1 cellular context compared by ENCODE assay signal in the genomic region with DNA sequence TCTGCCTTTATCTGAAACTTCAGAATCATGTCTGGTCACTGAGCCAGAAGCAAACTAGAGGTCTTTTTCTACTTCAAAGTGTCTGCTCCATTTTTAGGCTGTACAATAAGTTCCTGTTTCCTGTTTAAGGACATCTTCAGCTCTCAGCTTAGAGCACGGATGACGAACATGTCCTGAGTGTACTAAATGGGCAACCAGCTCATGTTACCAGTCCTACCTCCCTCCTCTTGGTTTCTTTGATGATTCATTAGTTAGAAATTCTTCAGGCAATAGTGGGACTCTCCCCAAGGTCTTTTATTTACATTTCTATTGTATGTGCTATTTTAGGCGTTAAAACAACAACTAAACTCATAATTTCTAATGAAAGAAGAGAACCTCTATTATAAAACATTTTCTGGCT.
TF ChIP-seq lines count a peak whose summit lies in the region.

No MANE protein-coding gene starts in this region.

TF ChIP-seq in HCT116, 20 proteins besides CTCF, POLR2A, EP300 and RAD21 (continued from another document):
- TF ChIP-seq, protein P1, sequence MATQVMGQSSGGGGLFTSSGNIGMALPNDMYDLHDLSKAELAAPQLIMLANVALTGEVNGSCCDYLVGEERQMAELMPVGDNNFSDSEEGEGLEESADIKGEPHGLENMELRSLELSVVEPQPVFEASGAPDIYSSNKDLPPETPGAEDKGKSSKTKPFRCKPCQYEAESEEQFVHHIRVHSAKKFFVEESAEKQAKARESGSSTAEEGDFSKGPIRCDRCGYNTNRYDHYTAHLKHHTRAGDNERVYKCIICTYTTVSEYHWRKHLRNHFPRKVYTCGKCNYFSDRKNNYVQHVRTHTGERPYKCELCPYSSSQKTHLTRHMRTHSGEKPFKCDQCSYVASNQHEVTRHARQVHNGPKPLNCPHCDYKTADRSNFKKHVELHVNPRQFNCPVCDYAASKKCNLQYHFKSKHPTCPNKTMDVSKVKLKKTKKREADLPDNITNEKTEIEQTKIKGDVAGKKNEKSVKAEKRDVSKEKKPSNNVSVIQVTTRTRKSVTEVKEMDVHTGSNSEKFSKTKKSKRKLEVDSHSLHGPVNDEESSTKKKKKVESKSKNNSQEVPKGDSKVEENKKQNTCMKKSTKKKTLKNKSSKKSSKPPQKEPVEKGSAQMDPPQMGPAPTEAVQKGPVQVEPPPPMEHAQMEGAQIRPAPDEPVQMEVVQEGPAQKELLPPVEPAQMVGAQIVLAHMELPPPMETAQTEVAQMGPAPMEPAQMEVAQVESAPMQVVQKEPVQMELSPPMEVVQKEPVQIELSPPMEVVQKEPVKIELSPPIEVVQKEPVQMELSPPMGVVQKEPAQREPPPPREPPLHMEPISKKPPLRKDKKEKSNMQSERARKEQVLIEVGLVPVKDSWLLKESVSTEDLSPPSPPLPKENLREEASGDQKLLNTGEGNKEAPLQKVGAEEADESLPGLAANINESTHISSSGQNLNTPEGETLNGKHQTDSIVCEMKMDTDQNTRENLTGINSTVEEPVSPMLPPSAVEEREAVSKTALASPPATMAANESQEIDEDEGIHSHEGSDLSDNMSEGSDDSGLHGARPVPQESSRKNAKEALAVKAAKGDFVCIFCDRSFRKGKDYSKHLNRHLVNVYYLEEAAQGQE (IDR thresholded peaks at IDR 0.05; ENCODE audit: low read depth) = no peak
- peak; percentile 59 for TF ChIP-seq SP1 (IDR thresholded peaks at IDR 0.05; ENCODE audit: low read depth)
- peak; percentile 55 for TF ChIP-seq TCF7L2 (IDR thresholded peaks at IDR 0.05; ENCODE audit: borderline replicate concordance, extremely low read depth, insufficient read depth, insufficient read length)
- TF ChIP-seq, protein P2, sequence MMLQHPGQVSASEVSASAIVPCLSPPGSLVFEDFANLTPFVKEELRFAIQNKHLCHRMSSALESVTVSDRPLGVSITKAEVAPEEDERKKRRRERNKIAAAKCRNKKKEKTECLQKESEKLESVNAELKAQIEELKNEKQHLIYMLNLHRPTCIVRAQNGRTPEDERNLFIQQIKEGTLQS (IDR thresholded peaks at IDR 0.05) = no peak
- TF ChIP-seq JUND (IDR thresholded peaks at IDR 0.05) = peak; percentile 74
- peak; percentile 65 for TF ChIP-seq FOSL1 (IDR thresholded peaks at IDR 0.05; ENCODE audit: low read depth)
- TF ChIP-seq ELF1 (IDR thresholded peaks at IDR 0.05; ENCODE audit: borderline replicate concordance, low read depth) = no peak
- TF ChIP-seq EZH2phosphoT487 (IDR thresholded peaks at IDR 0.05; ENCODE audit: borderline replicate concordance) = no peak
- no peak for TF ChIP-seq EGR1 (IDR thresholded peaks at IDR 0.05; ENCODE audit: low read depth)
- TF ChIP-seq CEBPB (IDR thresholded peaks at IDR 0.05; ENCODE audit: low read depth) = peak; percentile 19; the same call in 1 of the 2 replicates
